10 cellular contexts compared by ENCODE assay signal in genomic region chr17:182164-182751, GRCh38. TPM values are rescaled to one million over a fixed set of nuclear protein-coding genes. Genes with fewer than 3 reads are reported as not detected.
DNase-seq lines count a peak whose midpoint lies in the region; ATAC-seq, FAIRE-seq and TF ChIP-seq lines count a peak whose summit lies in the region.
"Had no signal": no experiment of that assay in that cellular context is flagged by ENCODE, and none has a peak within 500 bp of the region (broad histone marks: within the 10 kb centered on the region; RNA-seq: fewer than 3 reads in every experiment).

No MANE protein-coding gene starts in this region.

- H2AFZ ChIP-seq in trophoblast cell (ENCODE audit: insufficient read depth, low read length, poor library complexity): no peak overlapping the region
- H2AFZ ChIP-seq: PC-9 had no signal

- ATAC-seq in WTC11: no peak

- H4K91ac ChIP-seq in trophoblast cell (ENCODE audit: low read depth, low read length): no peak overlapping the region

- H3K9ac ChIP-seq in trophoblast cell (ENCODE audit: low read length): no peak overlapping the region

- CTCF ChIA-PET in WTC11 (lab: Charles Lee): interaction anchor here (1.0 to 1.2 kb wide), 2 partner anchors 9 to 126 kb away, joined by 3 read pairs; no protein-coding TSS in a partner anchor

- peaks cover 54% of the 10 kb centered on the region for H3K27me3 Mint-ChIP-seq in WTC11 (ENCODE audit: low read depth)

- H2BK12ac ChIP-seq in trophoblast cell (ENCODE audit: low read length): no peak overlapping the region

- H3K4me3 Mint-ChIP-seq in WTC11: peak overlapping the region; percentile 72

- no peak overlapping the region for H2BK5ac ChIP-seq in trophoblast cell (ENCODE audit: low read depth, low read length, poor library complexity)

- TF ChIP-seq CTCF in WTC11 (IDR thresholded peaks at IDR 0.05): no peak

- peak overlapping the region; percentile 9 for H3K4me3 ChIP-seq in iPS-18c (ENCODE audit: insufficient read depth, low read depth, low read length)
- H3K4me3 ChIP-seq in trophoblast cell (ENCODE audit: low read depth, low read length): no peak overlapping the region
- H3K4me3 ChIP-seq: PC-9 had no signal

- H3K79me2 ChIP-seq in trophoblast cell (ENCODE audit: control insufficient read depth, insufficient read depth, low read length, poor library complexity): no peaks in the 10 kb centered on the region

- H3K14ac ChIP-seq in trophoblast cell (ENCODE audit: low read length): no peak overlapping the region

- H3K4me1 ChIP-seq in trophoblast cell (ENCODE audit: control insufficient read depth in 1 of 2, insufficient read depth in 2 of 2, low read length in 2 of 2): peaks cover 0 to 5% of the 10 kb centered on the region in 2 experiments

- H3K27me3 ChIP-seq in trophoblast cell (ENCODE audit: insufficient read depth, low read length): peaks cover 42% of the 10 kb centered on the region

- FAIRE-seq in HTR-8/SVneo (lab: Jason Lieb, UNC) (peak; percentile 55), GM19239 (lab: Jason Lieb, UNC) (no peak)

- no peak overlapping the region for H3K4ac ChIP-seq in trophoblast cell (ENCODE audit: low read depth, low read length)

- H4K8ac ChIP-seq in trophoblast cell (ENCODE audit: low read depth, low read length): no peak overlapping the region

- no peak overlapping the region for H3K18ac ChIP-seq in trophoblast cell (ENCODE audit: low read length)

- H2AK5ac ChIP-seq in trophoblast cell (ENCODE audit: low read length): no peak overlapping the region

- no peak overlapping the region for H2BK120ac ChIP-seq in trophoblast cell (ENCODE audit: insufficient read depth, low read length, poor library complexity)

- no peaks in the 10 kb centered on the region for H3K9me3 Mint-ChIP-seq in WTC11

- H3K27ac ChIP-seq in trophoblast cell (ENCODE audit: low read depth, low read length): no peak overlapping the region
- H3K27ac ChIP-seq: PC-9 had no signal

- H3K9me3 ChIP-seq in iPS-18c (ENCODE audit: control insufficient read depth, insufficient read depth, low read length) (no peaks in the 10 kb centered on the region), trophoblast cell (ENCODE audit: insufficient read depth, low read depth, low read length) (peaks cover 2% of the 10 kb centered on the region)

- no peaks in the 10 kb centered on the region for H3K36me3 Mint-ChIP-seq in WTC11

- no peak overlapping the region for H3K23ac ChIP-seq in trophoblast cell (ENCODE audit: low read length)

- no peak overlapping the region for H4K12ac ChIP-seq in trophoblast cell (ENCODE audit: low read depth, low read length)

- H3K27ac Mint-ChIP-seq in WTC11: no peak overlapping the region

- DNase-seq in HTR-8/SVneo (ENCODE audit: insufficient read length, low spot score): no peak
- DNase-seq in WTC11 (ENCODE audit: low spot score): peak; percentile 31
- DNase-seq in trophoblast cell: no peak
- DNase-seq in NCI-H1436 (lab: John Stamatoyannopoulos, UW): no peak
- no peak for DNase-seq in GM19239 (ENCODE audit: insufficient read length, low spot score)
- DNase-seq in NCI-H446 (lab: John Stamatoyannopoulos, UW): no peak
- DNase-seq: effector CD4-positive, alpha-beta T cell; MM.1S had no signal

- H3K4me2 ChIP-seq in trophoblast cell (ENCODE audit: low read length): peak overlapping the region; percentile 61
- H3K4me2 ChIP-seq: PC-9 had no signal

- peaks cover 12% of the 10 kb centered on the region for H3K4me1 Mint-ChIP-seq in WTC11

- H3K79me1 ChIP-seq in trophoblast cell (ENCODE audit: low read length): no peaks in the 10 kb centered on the region

- no CpG with 5 or more reads among the region's 13 CpGs for WGBS in trophoblast cell (ENCODE audit: extremely low coverage, insufficient coverage, insufficient read length)

- POLR2A ChIA-PET in WTC11 (lab: Charles Lee): no interaction called here

- H3K36me3 ChIP-seq in trophoblast cell (ENCODE audit: control insufficient read depth in 1 of 2, insufficient read depth in 2 of 2, low read length in 2 of 2): no peaks in the 10 kb centered on the region

TF ChIP-seq in WTC11, 78 proteins besides CTCF, POLR2A, EP300 and RAD21:
- TF ChIP-seq MAX (CRISPR knock-in tag; IDR thresholded peaks at IDR 0.05) (0 out of 2 replicates have a peak, but pooled peaks have one; percentile 26), ZNF121 (CRISPR knock-in tag; IDR thresholded peaks at IDR 0.05) (no peak), GABPB1 (CRISPR knock-in tag; IDR thresholded peaks at IDR 0.05) (peak; percentile 98)
TF ChIP-seq in WTC11: peak in this region for 2.

RNA-seq across cellular contexts. Expression of gene DOC2B, which starts 0.8 kb away (rescaled TPM):
- total RNA-seq in WTC11 (2021): 2.1 to 2.7 TPM (median 2.5 TPM) in 3 replicates
- polyA plus RNA-seq in trophoblast cell (2013): 11.1 and 11.6 TPM in 2 replicates
- total RNA-seq: PC-9 had no signal

RNA-seq across cellular contexts. Expression of gene SCGB1C2, which starts 44.9 kb away (rescaled TPM):
- not detected in 3 replicates for total RNA-seq in WTC11 (2021)
- not detected in 2 replicates for polyA plus RNA-seq in trophoblast cell (2013)
- total RNA-seq: PC-9 had no signal
